ENCODE assay signal across 37 cellular contexts in the genomic region with DNA sequence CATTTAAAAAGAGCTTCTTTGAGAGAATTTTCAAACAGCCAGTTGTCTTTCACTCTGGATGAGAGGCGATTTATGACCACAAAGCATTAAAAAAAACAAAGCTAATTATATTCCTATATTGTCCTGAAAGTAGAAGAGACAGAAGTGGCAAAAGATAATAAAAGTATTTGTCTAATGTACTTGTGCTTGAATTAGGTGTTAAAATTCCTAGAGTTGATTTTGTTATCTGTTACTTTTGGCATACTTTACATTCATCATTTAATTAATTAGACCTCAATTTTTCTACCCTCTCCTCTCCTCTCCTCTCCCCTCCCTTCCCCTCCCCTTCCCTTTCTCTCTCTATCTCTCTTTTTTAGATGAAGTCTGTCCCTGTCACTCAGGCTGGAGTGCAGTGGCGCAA.
A peak's percentile ranks its signal among the peaks of the same experiment; 100 is the strongest.
DNase-seq lines count a peak whose midpoint lies in the region; ATAC-seq, FAIRE-seq and TF ChIP-seq lines count a peak whose summit lies in the region.
"Had no signal": no experiment of that assay in that cellular context is flagged by ENCODE, and none has a peak within 500 bp of the region (broad histone marks: within the 10 kb centered on the region; RNA-seq: fewer than 3 reads in every experiment).

No MANE protein-coding gene starts in this region.

- TF ChIP-seq CTCF in HepG2 (CRISPR knock-in tag; IDR thresholded peaks at IDR 0.05) (no peak), right lobe of liver (IDR thresholded peaks at IDR 0.05) (no peak), Loucy (conservative IDR thresholded peaks at IDR 0.05; ENCODE audit: low read length) (no peak), K562 (IDR thresholded peaks at IDR 0.05 in 2 of 3, conservative IDR thresholded peaks at IDR 0.05 in 1 of 3; ENCODE audit: insufficient read depth in 2 of 3, low read depth in 1 of 3, low read length in 3 of 3) (no peak), neural progenitor cell (IDR thresholded peaks at IDR 0.05) (no peak), foreskin fibroblast (IDR thresholded peaks at IDR 0.05; ENCODE audit: low read depth, low read length) (no peak)

- ATAC-seq in HepG2 (no peak), right lobe of liver (no peak), K562 (no peak), HG02623 (IDR thresholded peaks at IDR 0.05; ENCODE audit: unreplicated experiment) (no peak)
- ATAC-seq: A549; CD8-positive, alpha-beta T cell had no signal

- H3K36me3 Mint-ChIP-seq in neural progenitor cell = no peaks in the 10 kb centered on the region
- H3K36me3 Mint-ChIP-seq: CD14-positive monocyte; CD4-positive, alpha-beta memory T cell; CD4-positive, CD25-positive, alpha-beta regulatory T cell; CD8-positive, alpha-beta memory T cell; CD8-positive, alpha-beta T cell had no signal

- no peaks in the 10 kb centered on the region for H3K9me2 ChIP-seq in Loucy (replicated peaks; ENCODE audit: low read depth, low read length)

- H3K27ac Mint-ChIP-seq in neural progenitor cell = no peak overlapping the region
- H3K27ac Mint-ChIP-seq: B cell; CD14-positive monocyte; CD4-positive, alpha-beta memory T cell; CD4-positive, alpha-beta T cell; CD4-positive, CD25-positive, alpha-beta regulatory T cell; CD8-positive, alpha-beta memory T cell; CD8-positive, alpha-beta T cell had no signal

- H3F3A ChIP-seq in Loucy (ENCODE audit: low read depth) (no peaks in the 10 kb centered on the region), neural progenitor cell (ENCODE audit: low read depth) (no peaks in the 10 kb centered on the region)

- H4K20me1 ChIP-seq in HepG2 (ENCODE audit: insufficient read depth, low read length) (no peaks in the 10 kb centered on the region), Loucy (ENCODE audit: insufficient read depth, low read length, poor library complexity, severe bottlenecking) (no peaks in the 10 kb centered on the region), K562 (replicated peaks; ENCODE audit: control insufficient read depth, insufficient read depth, low read length) (no peaks in the 10 kb centered on the region), neural progenitor cell (ENCODE audit: low read depth) (no peaks in the 10 kb centered on the region)
- H4K20me1 ChIP-seq: BLaER1; BLaER1 treated with 17β-estradiol and CSF1 and Interleukin-3, amounts not matched to agents 10 nM and 100 nM had no signal

- H3K4me2 ChIP-seq in HepG2 (ENCODE audit: low read depth, low read length) (no peak overlapping the region), Loucy (ENCODE audit: low read depth, low read length, poor library complexity, severe bottlenecking) (no peak overlapping the region), K562 (ENCODE audit: insufficient read depth, low read length) (no peak overlapping the region), neural progenitor cell (no peak overlapping the region)
- H3K4me2 ChIP-seq: A549; BLaER1; BLaER1 treated with 17β-estradiol and CSF1 and Interleukin-3, amounts not matched to agents 10 nM and 100 nM had no signal

- H3K9me3 ChIP-seq in HepG2 (ENCODE audit: low read length) (no peaks in the 10 kb centered on the region), right lobe of liver (no peaks in the 10 kb centered on the region), Loucy (ENCODE audit: insufficient read depth, low read depth, low read length) (no peaks in the 10 kb centered on the region), K562 (replicated peaks; ENCODE audit: control insufficient read depth, insufficient read depth, low read depth, low read length) (no peaks in the 10 kb centered on the region), neural progenitor cell (ENCODE audit: low read depth) (no peaks in the 10 kb centered on the region)
- H3K9me3 ChIP-seq: A549; BE2C; BLaER1; BLaER1 treated with 17β-estradiol and CSF1 and Interleukin-3, amounts not matched to agents 10 nM and 100 nM; Caco-2 had no signal

- in situ Hi-C loops in HepG2 (cut with HindIII; ENCODE audit: extremely low pct_ligation_motif_present, low pct_unique_long_range_greater_than_20kb) = no loop called here
- in situ Hi-C loops in K562 (cut with MboI) = no loop called here

- H3K9me1 ChIP-seq in K562 (ENCODE audit: control insufficient read depth, insufficient read depth, low read length) = no peaks in the 10 kb centered on the region

- H2AFZ ChIP-seq in HepG2 (ENCODE audit: low read length) (no peak overlapping the region), Loucy (ENCODE audit: low read length) (0 out of 2 replicates have a peak overlapping the region, but pooled peaks have one; percentile 8), K562 (ENCODE audit: low read depth, low read length) (no peak overlapping the region), neural progenitor cell (replicated peaks) (peak overlapping the region; percentile 3)

- H3K9ac ChIP-seq in HepG2 (ENCODE audit: insufficient read depth, low read depth, low read length) (no peak overlapping the region), Loucy (ENCODE audit: low read depth, low read length, poor library complexity, severe bottlenecking) (no peak overlapping the region), K562 (ENCODE audit: insufficient read depth in 1 of 2, low read depth in 2 of 2, low read length in 2 of 2) (no peak overlapping the region), neural progenitor cell (no peak overlapping the region)
- H3K9ac ChIP-seq: BLaER1; BLaER1 treated with 17β-estradiol and CSF1 and Interleukin-3, amounts not matched to agents 10 nM and 100 nM had no signal

- FAIRE-seq in HepG2 (lab: Jason Lieb, UNC) (no peak), K562 (lab: Jason Lieb, UNC) (no peak)
- FAIRE-seq: A204.1, A549, D721Med had no signal

- H3K4me3 ChIP-seq in HepG2 (replicated peaks in 1 of 3; ENCODE audit: insufficient read depth in 1 of 3, low read depth in 2 of 3, low read length in 3 of 3) = no peak overlapping the region
- no peak overlapping the region for H3K4me3 ChIP-seq in right lobe of liver
- no peak overlapping the region for H3K4me3 ChIP-seq in Loucy (ENCODE audit: low read length, poor library complexity, severe bottlenecking)
- H3K4me3 ChIP-seq in K562 = no peak overlapping the region
- no peak overlapping the region for H3K4me3 ChIP-seq in neural progenitor cell
- H3K4me3 ChIP-seq in foreskin fibroblast (ENCODE audit: low read depth in 1 of 2, low read length in 2 of 2) = no peak overlapping the region
- H3K4me3 ChIP-seq: A549; BLaER1; BLaER1 treated with 17β-estradiol and CSF1 and Interleukin-3, amounts not matched to agents 10 nM and 100 nM had no signal

- intact Hi-C loops in HepG2 (cut with micrococcal nuclease; ENCODE audit: unreplicated experiment) (no loop called here), right lobe of liver (cut with DNase I) (no loop called here), K562 (cut with micrococcal nuclease) (no loop called here)

- H3K27ac ChIP-seq in HepG2 (ENCODE audit: extremely low read length, insufficient read depth, low read length) (no peak overlapping the region), right lobe of liver (no peak overlapping the region), K562 (ENCODE audit: extremely low read depth, low read depth, low read length) (no peak overlapping the region), neural progenitor cell (no peak overlapping the region)
- H3K27ac ChIP-seq: 22Rv1; A549; BLaER1; BLaER1 treated with 17β-estradiol and CSF1 and Interleukin-3, amounts not matched to agents 10 nM and 100 nM; C4-2B had no signal

- DNase-seq in HepG2 (ENCODE audit: low spot score) (no peak), right lobe of liver (no peak), K562 (ENCODE audit: extremely low read depth in 1 of 4, low spot score in 3 of 4) (no peak), neural progenitor cell (ENCODE audit: low spot score) (no peak), foreskin fibroblast (no peak), NCI-H1092 treated with DMSO at 0.1 percent for 48 hours (lab: John Stamatoyannopoulos, UW) (no peak)
- DNase-seq: 8988T; ACHN; AML-193; BE2C; C1 segment of cervical spinal cord; Caco-2; Calu3; CD4-positive, alpha-beta memory T cell; CD4-positive, alpha-beta T cell; CD4-positive, CD25-positive, alpha-beta regulatory T cell; CD8-positive, alpha-beta memory T cell; CD8-positive, alpha-beta T cell; COR-L47; DMS 273 treated with DMSO at 0.1 percent for 48 hours; DMS153; DMS53; DMS79; DMS79 treated with DMSO at 0.1 percent for 48 hours; DND-41; EL had no signal

- H3K79me2 ChIP-seq in HepG2 (ENCODE audit: insufficient read depth, low read length) (no peaks in the 10 kb centered on the region), Loucy (ENCODE audit: insufficient read depth, low read length) (no peaks in the 10 kb centered on the region), K562 (ENCODE audit: control insufficient read depth, insufficient read depth, low read length) (no peaks in the 10 kb centered on the region), neural progenitor cell (ENCODE audit: low read depth) (no peaks in the 10 kb centered on the region)

- no peaks in the 10 kb centered on the region for H3K36me3 ChIP-seq in HepG2 (replicated peaks in 1 of 2; ENCODE audit: control insufficient read depth in 1 of 2, insufficient read depth in 2 of 2, low read length in 2 of 2)
- no peaks in the 10 kb centered on the region for H3K36me3 ChIP-seq in right lobe of liver
- H3K36me3 ChIP-seq in Loucy (ENCODE audit: insufficient read depth, low read length) = no peaks in the 10 kb centered on the region
- H3K36me3 ChIP-seq in K562 (ENCODE audit: control insufficient read depth, insufficient read depth, low read length) = no peaks in the 10 kb centered on the region
- H3K36me3 ChIP-seq in neural progenitor cell = no peaks in the 10 kb centered on the region
- H3K36me3 ChIP-seq: BE2C; BLaER1; BLaER1 treated with 17β-estradiol and CSF1 and Interleukin-3, amounts not matched to agents 10 nM and 100 nM had no signal

- POLR2A ChIA-PET in HepG2 (lab: Yijun Ruan, JAX) = no interaction called here
- POLR2A ChIA-PET in K562 (lab: Yijun Ruan, JAX) = no interaction called here

- no peak overlapping the region for H3K4me3 Mint-ChIP-seq in neural progenitor cell
- H3K4me3 Mint-ChIP-seq: B cell; CD14-positive monocyte; CD4-positive, alpha-beta memory T cell; CD4-positive, alpha-beta T cell; CD4-positive, CD25-positive, alpha-beta regulatory T cell; CD8-positive, alpha-beta memory T cell; CD8-positive, alpha-beta T cell had no signal

- no peaks in the 10 kb centered on the region for H3K4me1 Mint-ChIP-seq in neural progenitor cell
- H3K4me1 Mint-ChIP-seq: B cell; CD14-positive monocyte; CD4-positive, alpha-beta memory T cell; CD4-positive, CD25-positive, alpha-beta regulatory T cell; CD8-positive, alpha-beta memory T cell had no signal

- H3K27me3 Mint-ChIP-seq in neural progenitor cell (ENCODE audit: insufficient read depth, low read depth) = no peaks in the 10 kb centered on the region
- H3K27me3 Mint-ChIP-seq: B cell; CD4-positive, alpha-beta memory T cell; CD4-positive, alpha-beta T cell; CD4-positive, CD25-positive, alpha-beta regulatory T cell; CD8-positive, alpha-beta memory T cell had no signal

- CTCF ChIA-PET in HepG2 (lab: Yijun Ruan, JAX; ENCODE audit: low intra/inter-chr PET ratio, low total read pairs) (no interaction called here), K562 (lab: Yijun Ruan, JAX; ENCODE audit: low intra/inter-chr PET ratio) (no interaction called here)

- TF ChIP-seq POLR2A in HepG2 (IDR thresholded peaks at IDR 0.05; ENCODE audit: insufficient read depth in 1 of 2, low read depth in 2 of 2, low read length in 2 of 2) = no peak
- TF ChIP-seq POLR2A in right lobe of liver (IDR thresholded peaks at IDR 0.05) = no peak
- TF ChIP-seq POLR2A in K562 (conservative IDR thresholded peaks at IDR 0.05) = no peak

- WGBS in HepG2 (ENCODE audit: low lambda C conversion rate) = 3% methylated on average over 2 of the region's 2 CpGs
- 43% methylated on average over 2 of the region's 2 CpGs for WGBS in right lobe of liver (ENCODE audit: insufficient coverage, low coverage, low lambda C conversion rate, missing lambda C conversion rate)
- 0% methylated on average over 2 of the region's 2 CpGs for WGBS in K562 (ENCODE audit: insufficient coverage, low coverage, missing lambda C conversion rate)

- H3K9me3 Mint-ChIP-seq in neural progenitor cell = no peaks in the 10 kb centered on the region
- H3K9me3 Mint-ChIP-seq: CD8-positive, alpha-beta T cell had no signal

- TF ChIP-seq RAD21 in HepG2 (CRISPR knock-in tag; IDR thresholded peaks at IDR 0.05) = no peak
- TF ChIP-seq RAD21 in K562 (CRISPR knock-in tag; conservative IDR thresholded peaks at IDR 0.05 in 1 of 2, IDR thresholded peaks at IDR 0.05 in 1 of 2) = no peak

- no TSS peak for BruUV-seq in HepG2 (replicated peaks; lab: Mats Ljungman, UMichigan)
- BruUV-seq in K562 (replicated peaks; lab: Mats Ljungman, UMichigan) = no TSS peak

- no peaks in the 10 kb centered on the region for H3K27me3 ChIP-seq in HepG2 (ENCODE audit: control insufficient read depth in 1 of 2, insufficient read depth in 2 of 2, low read length in 2 of 2)
- H3K27me3 ChIP-seq in right lobe of liver = no peaks in the 10 kb centered on the region
- no peaks in the 10 kb centered on the region for H3K27me3 ChIP-seq in Loucy (ENCODE audit: insufficient read depth, low read length, poor library complexity, severe bottlenecking)
- no peaks in the 10 kb centered on the region for H3K27me3 ChIP-seq in K562 (ENCODE audit: control insufficient read depth in 2 of 2, insufficient read depth in 2 of 2, low read length in 2 of 2)
- peaks cover 10% of the 10 kb centered on the region for H3K27me3 ChIP-seq in neural progenitor cell
- H3K27me3 ChIP-seq: BE2C; BLaER1; BLaER1 treated with 17β-estradiol and CSF1 and Interleukin-3, amounts not matched to agents 10 nM and 100 nM had no signal

- no peak for TF ChIP-seq EP300 in HepG2 (IDR thresholded peaks at IDR 0.05; ENCODE audit: low read depth in 2 of 2, low read length in 2 of 2)
- TF ChIP-seq EP300 in HepG2 (CRISPR knock-in tag; IDR thresholded peaks at IDR 0.05; ENCODE audit: borderline replicate concordance) = no peak
- TF ChIP-seq EP300 in K562 (IDR thresholded peaks at IDR 0.05; ENCODE audit: low read length) = no peak

- H3K4me1 ChIP-seq in HepG2 (ENCODE audit: insufficient read depth, low read length) (no peaks in the 10 kb centered on the region), right lobe of liver (no peaks in the 10 kb centered on the region), Loucy (ENCODE audit: insufficient read depth, low read length, poor library complexity, severe bottlenecking) (peaks cover 8% of the 10 kb centered on the region), K562 (replicated peaks in 1 of 2; ENCODE audit: control insufficient read depth in 2 of 2, insufficient read depth in 2 of 2, low read length in 2 of 2) (no peaks in the 10 kb centered on the region), neural progenitor cell (no peaks in the 10 kb centered on the region)
- H3K4me1 ChIP-seq: A549; BE2C; BLaER1; BLaER1 treated with 17β-estradiol and CSF1 and Interleukin-3, amounts not matched to agents 10 nM and 100 nM; Caco-2 had no signal

Comparison
In these comparisons a context has a peak if more than half of its experiments do, and no peak if none do; other contexts are left out.
1. H2AFZ ChIP-seq: peak in Loucy (single experiment) and neural progenitor cell (single experiment); none in HepG2 (single experiment) and K562 (single experiment).
2. Of the 241 proteins assayed by ChIP-seq in both HepG2 and K562: peak only in HepG2: none; only in K562: PCBP2; in both: HNRNPK; in neither: 239.